In the genomic region with DNA sequence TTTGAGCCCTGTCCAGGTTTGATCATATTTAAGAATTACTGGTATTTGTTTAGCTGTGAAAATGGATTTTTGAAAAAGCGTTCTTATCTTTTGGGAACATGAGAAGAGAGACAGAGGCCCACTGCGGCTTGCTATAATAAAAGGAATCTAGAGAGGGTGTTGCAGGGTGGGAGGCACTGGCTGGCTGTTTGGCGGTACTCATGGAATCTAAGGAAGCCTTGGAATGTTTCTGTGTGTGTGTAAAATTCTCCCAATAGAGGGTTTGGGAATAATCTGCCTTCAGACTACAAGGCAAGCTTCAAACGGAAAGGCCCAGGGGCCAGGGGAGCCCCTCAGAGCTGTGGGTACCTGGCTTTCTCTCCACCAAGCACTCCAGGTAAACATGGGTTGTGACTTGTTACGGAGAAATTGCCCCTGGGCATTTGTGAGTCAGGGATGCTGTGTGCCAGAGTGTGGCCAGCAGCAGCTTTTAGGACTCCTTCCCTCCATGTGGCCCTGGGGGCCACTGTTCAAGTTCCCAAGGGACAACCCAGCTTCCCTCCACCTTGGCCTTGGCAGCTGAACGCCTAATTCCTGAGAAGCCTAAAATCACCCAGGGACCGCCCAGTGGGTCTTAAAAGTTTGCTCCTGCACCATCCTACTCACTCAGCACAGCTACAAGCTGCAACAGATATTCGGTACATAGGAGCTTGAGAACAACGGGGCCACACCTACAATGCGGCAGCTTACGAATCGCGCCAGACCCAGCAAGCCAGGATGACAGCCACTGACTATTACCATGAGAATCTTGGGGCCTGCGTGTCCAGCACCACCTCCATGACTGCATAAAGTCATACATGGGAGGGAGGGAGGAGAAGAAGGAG, we compare ENCODE assay signal across 22 cellular contexts. TPM values are rescaled to one million over a fixed set of nuclear protein-coding genes. Genes with fewer than 3 reads are reported as not detected.
DNase-seq lines count a peak whose midpoint lies in the region; ATAC-seq, FAIRE-seq and TF ChIP-seq lines count a peak whose summit lies in the region.
"Had no signal": no experiment of that assay in that cellular context is flagged by ENCODE, and none has a peak within 500 bp of the region (broad histone marks: within the 10 kb centered on the region; RNA-seq: fewer than 3 reads in every experiment).

No MANE protein-coding gene starts in this region.

- ATAC-seq in upper lobe of left lung (ENCODE audit: low FRiP score in 2 of 2) (no peak), GM21360 (IDR thresholded peaks at IDR 0.05; ENCODE audit: unreplicated experiment) (no peak)

- H3K27ac Mint-ChIP-seq in astrocyte (ENCODE audit: unreplicated experiment), result no peak overlapping the region
- H3K27ac Mint-ChIP-seq in progenitor cell of endocrine pancreas, result peak overlapping the region; percentile 6
- H3K27ac Mint-ChIP-seq: IgD-negative memory B cell had no signal

- WGBS in upper lobe of left lung, 2 donors, result 83 to 84% methylated on average over 12 to 14 of the region's 14 CpGs

- H3K36me3 Mint-ChIP-seq in astrocyte (ENCODE audit: low read depth, unreplicated experiment) (peaks cover 1% of the 10 kb centered on the region), progenitor cell of endocrine pancreas (ENCODE audit: insufficient read depth) (no peaks in the 10 kb centered on the region)

- TF ChIP-seq EP300 in upper lobe of left lung (IDR thresholded peaks at IDR 0.05), result no peak

- H3K4me3 Mint-ChIP-seq in astrocyte (ENCODE audit: unreplicated experiment), result peak overlapping the region; percentile 18
- no peak overlapping the region for H3K4me3 Mint-ChIP-seq in progenitor cell of endocrine pancreas (ENCODE audit: low read depth)
- H3K4me3 Mint-ChIP-seq: IgD-negative memory B cell, neural crest cell had no signal

- H3K9me3 ChIP-seq in astrocyte (ENCODE audit: insufficient read depth, low read depth, low read length), result peaks cover 10% of the 10 kb centered on the region
- peaks cover 0 to 17% (median 7%) of the 10 kb centered on the region in 4 donors for H3K9me3 ChIP-seq in upper lobe of left lung

- no peak overlapping the region for H3K9ac ChIP-seq in astrocyte (ENCODE audit: low read length)

- H3K36me3 ChIP-seq in astrocyte (ENCODE audit: insufficient read depth, low read length) (no peaks in the 10 kb centered on the region), upper lobe of left lung (no peaks in the 10 kb centered on the region)

- H3K9me3 Mint-ChIP-seq in astrocyte (ENCODE audit: unreplicated experiment), result peaks cover 13% of the 10 kb centered on the region
- H3K9me3 Mint-ChIP-seq in progenitor cell of endocrine pancreas (ENCODE audit: low read depth), result peaks cover 6% of the 10 kb centered on the region

- H3K4me1 ChIP-seq in astrocyte (ENCODE audit: insufficient read depth, low read length) (peaks cover 3% of the 10 kb centered on the region), upper lobe of left lung (peaks cover 3 to 6% (median 4%) of the 10 kb centered on the region in 4 donors)

- H3K4me3 ChIP-seq in astrocyte (ENCODE audit: insufficient read depth, low read depth, low read length) (no peak overlapping the region), upper lobe of left lung (no peak overlapping the region)

- FAIRE-seq in astrocyte (lab: Jason Lieb, UNC), result no peak
- no peak for FAIRE-seq in GM12891 (lab: Jason Lieb, UNC)
- FAIRE-seq: colon had no signal

- no peak overlapping the region for H3K27ac ChIP-seq in astrocyte (ENCODE audit: low read depth, low read length)
- H3K27ac ChIP-seq in upper lobe of left lung, result no peak overlapping the region

- no peaks in the 10 kb centered on the region for H4K20me1 ChIP-seq in astrocyte (ENCODE audit: insufficient read depth, low read length)

- H3K4me2 ChIP-seq in astrocyte (ENCODE audit: low read length), result peak overlapping the region; percentile 9

- H3K27me3 ChIP-seq in astrocyte (ENCODE audit: insufficient read depth, low read length), result no peaks in the 10 kb centered on the region
- no peaks in the 10 kb centered on the region for H3K27me3 ChIP-seq in upper lobe of left lung

- no peak for TF ChIP-seq POLR2A in upper lobe of left lung (IDR thresholded peaks at IDR 0.05)
- TF ChIP-seq POLR2A in GM12891 (IDR thresholded peaks at IDR 0.05; ENCODE audit: low read depth, low read length), result no peak

- H3K79me2 ChIP-seq in astrocyte (ENCODE audit: insufficient read depth, low read length), result no peaks in the 10 kb centered on the region

- no peak overlapping the region for H2AFZ ChIP-seq in astrocyte (ENCODE audit: low read depth, low read length)

- no peak for TF ChIP-seq CTCF in astrocyte (IDR thresholded peaks at IDR 0.05; ENCODE audit: insufficient read depth, low read depth, low read length)
- TF ChIP-seq CTCF in progenitor cell of endocrine pancreas (IDR thresholded peaks at IDR 0.05; ENCODE audit: unreplicated experiment), result no peak
- TF ChIP-seq CTCF in upper lobe of left lung (IDR thresholded peaks at IDR 0.05), result no peak

- H3K27me3 Mint-ChIP-seq in astrocyte (ENCODE audit: low read depth, unreplicated experiment), result peaks cover 26% of the 10 kb centered on the region
- H3K27me3 Mint-ChIP-seq in progenitor cell of endocrine pancreas, result peaks cover 11% of the 10 kb centered on the region

- peaks cover 6% of the 10 kb centered on the region for H3K4me1 Mint-ChIP-seq in astrocyte (ENCODE audit: low read depth, unreplicated experiment)
- peaks cover 3% of the 10 kb centered on the region for H3K4me1 Mint-ChIP-seq in progenitor cell of endocrine pancreas (ENCODE audit: low read depth)

- DNase-seq in EL (peak; percentile 31), astrocyte (ENCODE audit: low read depth) (peak; percentile 68), fibroblast of peridontal ligament (ENCODE audit: extremely low read depth) (peak; percentile 47), progenitor cell of endocrine pancreas (ENCODE audit: low spot score, unreplicated experiment) (no peak), NCI-H2171 treated with DMSO at 0.1 percent for 48 hours (lab: John Stamatoyannopoulos, UW) (no peak), upper lobe of left lung (no peak), GM12891 (ENCODE audit: insufficient read length, low spot score) (no peak)
- DNase-seq: activated CD4-positive, alpha-beta T cell treated with anti-CD3 and anti-CD28 coated beads, Interleukin-2, amount 50 U/mL, for 48 hours; activated naive CD4-positive, alpha-beta T cell; activated T-cell treated with anti-CD3 and anti-CD28 coated beads for 4 hours; foreskin fibroblast; hippocampal formation; NCI-H345; stimulated activated CD4-positive, alpha-beta T cell treated with anti-CD3 and anti-CD28 coated beads, Interleukin-12 subunit alpha, Interleukin-12 subunit beta, amount 100 ng/mL, for 4 hours; substantia nigra had no signal

TF ChIP-seq in GM12891, 5 proteins besides CTCF, POLR2A, EP300 and RAD21:
- TF ChIP-seq PAX5 (IDR thresholded peaks at IDR 0.05; ENCODE audit: insufficient read depth, low read length, severe bottlenecking), result no peak
- no peak for TF ChIP-seq POU2F2 (IDR thresholded peaks at IDR 0.05; ENCODE audit: low read depth, low read length)
- TF ChIP-seq SPI1 (IDR thresholded peaks at IDR 0.05; ENCODE audit: low read depth, low read length), result no peak

RNA-seq across cellular contexts. Expression of a gene that starts 14.1 kb away (rescaled TPM):
- total RNA-seq in astrocyte (0.36 and 0.38 TPM in 2 replicates), progenitor cell of endocrine pancreas (0.69 and 1.5 TPM in 2 replicates), upper lobe of left lung (10 to 100 TPM in 4 of 6 donors, 1 to 10 TPM in 2; 7.4 to 31.3 (median 22.9) TPM)
- 0.60 TPM for polyA plus RNA-seq in GM12891 (2012; ENCODE audit: low read depth, missing spikeins)
- total RNA-seq: neural crest cell; SK-MEL-5; T-helper 2 cell treated with Interferon-gamma antibody and Interleukin-4, amounts not matched to agents 100 ng/mL and 5 ng/mL, for 36 hours had no signal
- polyA plus RNA-seq: IgD-negative memory B cell had no signal

RNA-seq across cellular contexts. Expression of a gene that starts 18.1 kb away (rescaled TPM):
- not detected in 2 replicates for total RNA-seq in astrocyte
- 0.55 and 0.69 TPM in 2 replicates for total RNA-seq in progenitor cell of endocrine pancreas
- total RNA-seq in upper lobe of left lung, result 10 to 100 TPM in 5 of 6 donors, 1 to 10 TPM in 1; 7.3 to 28.3 (median 16.7) TPM
- polyA plus RNA-seq in GM12891 (2012; ENCODE audit: low read depth, missing spikeins), result 0.46 TPM
- total RNA-seq: kidney epithelial cell, neural crest cell, SK-MEL-5 had no signal

RNA-seq across cellular contexts. Expression of a gene that starts 32.2 kb away (rescaled TPM):
- total RNA-seq in astrocyte (1.3 and 1.9 TPM in 2 replicates), progenitor cell of endocrine pancreas (not detected in 2 replicates), upper lobe of left lung (100 to 1,000 TPM in 2 of 6 donors, 10 to 100 TPM in 4; 29.3 to 162 (median 66.2) TPM)
- polyA plus RNA-seq in GM12891 (2012; ENCODE audit: low read depth, missing spikeins), result 602 TPM
- total RNA-seq: kidney epithelial cell, neural crest cell, SK-MEL-5 had no signal

RNA-seq across cellular contexts. Expression of a gene that starts 57.0 kb away (rescaled TPM):
- total RNA-seq in astrocyte (290 and 340 TPM in 2 replicates), progenitor cell of endocrine pancreas (158 and 163 TPM in 2 replicates), upper lobe of left lung (1,000 to 10,000 TPM in 5 of 6 donors, 100 to 1,000 TPM in 1; 993 to 3,355 (median 2,221) TPM)
- polyA plus RNA-seq in GM12891 (2012; ENCODE audit: low read depth, missing spikeins), result 24.3 TPM

Comparison
In these comparisons a context has a peak if more than half of its experiments do, and no peak if none do; other contexts are left out.
1. DNase-seq: peak in EL (single experiment), astrocyte (single experiment) and fibroblast of peridontal ligament (single experiment); none in progenitor cell of endocrine pancreas (single experiment), NCI-H2171 treated with DMSO at 0.1 percent for 48 hours (single experiment), upper lobe of left lung (0 of 2) and GM12891 (single experiment).
2. RNA of a gene that starts 32.2 kb away (total RNA-seq): 29.3 to 162 TPM in upper lobe of left lung; 1.3 to 1.9 TPM in astrocyte and not detected in progenitor cell of endocrine pancreas; every median in the first group is over 10 times any median in the second.